Comparison of ENCODE assay signal across 3 cellular contexts in the genomic region with DNA sequence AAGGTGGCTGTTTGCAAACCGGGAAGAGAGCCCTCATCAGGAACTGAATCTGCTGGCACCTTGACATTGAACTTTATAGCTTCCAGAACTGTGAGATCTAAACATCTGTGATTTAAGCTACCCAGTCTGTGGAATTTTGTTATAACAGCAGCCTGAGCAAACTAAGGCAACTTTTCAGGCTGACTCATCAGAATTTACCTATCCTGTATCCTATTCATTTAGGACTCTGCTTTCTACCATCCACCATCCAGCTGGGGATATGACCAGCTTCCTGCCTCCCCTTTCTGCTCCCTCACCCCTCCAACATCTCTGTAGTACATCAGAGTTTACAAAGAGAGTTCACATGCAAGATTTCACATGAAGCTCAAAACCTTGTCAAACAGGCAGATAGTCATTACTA.
A peak's percentile ranks its signal among the peaks of the same experiment; 100 is the strongest.
TF ChIP-seq lines count a peak whose summit lies in the region.

No MANE protein-coding gene starts in this region.

TF ChIP-seq in A549, 52 proteins besides CTCF, POLR2A, EP300 and RAD21:
- peak; percentile 66 for TF ChIP-seq MAFK (IDR thresholded peaks at IDR 0.05; ENCODE audit: partially characterized antibody)
- TF ChIP-seq ZNF302 (CRISPR knock-in tag; IDR thresholded peaks at IDR 0.05) = no peak

TF ChIP-seq in GM23338, 12 proteins besides CTCF, POLR2A, EP300 and RAD21:
- TF ChIP-seq ZNF114 (CRISPR knock-in tag; IDR thresholded peaks at IDR 0.05) = no peak
- TF ChIP-seq NANOG (IDR thresholded peaks at IDR 0.05; ENCODE audit: borderline replicate concordance) = no peak
- no peak for TF ChIP-seq CREB1 (CRISPR knock-in tag; IDR thresholded peaks at IDR 0.05; ENCODE audit: low read depth)
- TF ChIP-seq POLR2AphosphoS5 (IDR thresholded peaks at IDR 0.05; ENCODE audit: low read depth) = no peak
- TF ChIP-seq, protein P1, sequence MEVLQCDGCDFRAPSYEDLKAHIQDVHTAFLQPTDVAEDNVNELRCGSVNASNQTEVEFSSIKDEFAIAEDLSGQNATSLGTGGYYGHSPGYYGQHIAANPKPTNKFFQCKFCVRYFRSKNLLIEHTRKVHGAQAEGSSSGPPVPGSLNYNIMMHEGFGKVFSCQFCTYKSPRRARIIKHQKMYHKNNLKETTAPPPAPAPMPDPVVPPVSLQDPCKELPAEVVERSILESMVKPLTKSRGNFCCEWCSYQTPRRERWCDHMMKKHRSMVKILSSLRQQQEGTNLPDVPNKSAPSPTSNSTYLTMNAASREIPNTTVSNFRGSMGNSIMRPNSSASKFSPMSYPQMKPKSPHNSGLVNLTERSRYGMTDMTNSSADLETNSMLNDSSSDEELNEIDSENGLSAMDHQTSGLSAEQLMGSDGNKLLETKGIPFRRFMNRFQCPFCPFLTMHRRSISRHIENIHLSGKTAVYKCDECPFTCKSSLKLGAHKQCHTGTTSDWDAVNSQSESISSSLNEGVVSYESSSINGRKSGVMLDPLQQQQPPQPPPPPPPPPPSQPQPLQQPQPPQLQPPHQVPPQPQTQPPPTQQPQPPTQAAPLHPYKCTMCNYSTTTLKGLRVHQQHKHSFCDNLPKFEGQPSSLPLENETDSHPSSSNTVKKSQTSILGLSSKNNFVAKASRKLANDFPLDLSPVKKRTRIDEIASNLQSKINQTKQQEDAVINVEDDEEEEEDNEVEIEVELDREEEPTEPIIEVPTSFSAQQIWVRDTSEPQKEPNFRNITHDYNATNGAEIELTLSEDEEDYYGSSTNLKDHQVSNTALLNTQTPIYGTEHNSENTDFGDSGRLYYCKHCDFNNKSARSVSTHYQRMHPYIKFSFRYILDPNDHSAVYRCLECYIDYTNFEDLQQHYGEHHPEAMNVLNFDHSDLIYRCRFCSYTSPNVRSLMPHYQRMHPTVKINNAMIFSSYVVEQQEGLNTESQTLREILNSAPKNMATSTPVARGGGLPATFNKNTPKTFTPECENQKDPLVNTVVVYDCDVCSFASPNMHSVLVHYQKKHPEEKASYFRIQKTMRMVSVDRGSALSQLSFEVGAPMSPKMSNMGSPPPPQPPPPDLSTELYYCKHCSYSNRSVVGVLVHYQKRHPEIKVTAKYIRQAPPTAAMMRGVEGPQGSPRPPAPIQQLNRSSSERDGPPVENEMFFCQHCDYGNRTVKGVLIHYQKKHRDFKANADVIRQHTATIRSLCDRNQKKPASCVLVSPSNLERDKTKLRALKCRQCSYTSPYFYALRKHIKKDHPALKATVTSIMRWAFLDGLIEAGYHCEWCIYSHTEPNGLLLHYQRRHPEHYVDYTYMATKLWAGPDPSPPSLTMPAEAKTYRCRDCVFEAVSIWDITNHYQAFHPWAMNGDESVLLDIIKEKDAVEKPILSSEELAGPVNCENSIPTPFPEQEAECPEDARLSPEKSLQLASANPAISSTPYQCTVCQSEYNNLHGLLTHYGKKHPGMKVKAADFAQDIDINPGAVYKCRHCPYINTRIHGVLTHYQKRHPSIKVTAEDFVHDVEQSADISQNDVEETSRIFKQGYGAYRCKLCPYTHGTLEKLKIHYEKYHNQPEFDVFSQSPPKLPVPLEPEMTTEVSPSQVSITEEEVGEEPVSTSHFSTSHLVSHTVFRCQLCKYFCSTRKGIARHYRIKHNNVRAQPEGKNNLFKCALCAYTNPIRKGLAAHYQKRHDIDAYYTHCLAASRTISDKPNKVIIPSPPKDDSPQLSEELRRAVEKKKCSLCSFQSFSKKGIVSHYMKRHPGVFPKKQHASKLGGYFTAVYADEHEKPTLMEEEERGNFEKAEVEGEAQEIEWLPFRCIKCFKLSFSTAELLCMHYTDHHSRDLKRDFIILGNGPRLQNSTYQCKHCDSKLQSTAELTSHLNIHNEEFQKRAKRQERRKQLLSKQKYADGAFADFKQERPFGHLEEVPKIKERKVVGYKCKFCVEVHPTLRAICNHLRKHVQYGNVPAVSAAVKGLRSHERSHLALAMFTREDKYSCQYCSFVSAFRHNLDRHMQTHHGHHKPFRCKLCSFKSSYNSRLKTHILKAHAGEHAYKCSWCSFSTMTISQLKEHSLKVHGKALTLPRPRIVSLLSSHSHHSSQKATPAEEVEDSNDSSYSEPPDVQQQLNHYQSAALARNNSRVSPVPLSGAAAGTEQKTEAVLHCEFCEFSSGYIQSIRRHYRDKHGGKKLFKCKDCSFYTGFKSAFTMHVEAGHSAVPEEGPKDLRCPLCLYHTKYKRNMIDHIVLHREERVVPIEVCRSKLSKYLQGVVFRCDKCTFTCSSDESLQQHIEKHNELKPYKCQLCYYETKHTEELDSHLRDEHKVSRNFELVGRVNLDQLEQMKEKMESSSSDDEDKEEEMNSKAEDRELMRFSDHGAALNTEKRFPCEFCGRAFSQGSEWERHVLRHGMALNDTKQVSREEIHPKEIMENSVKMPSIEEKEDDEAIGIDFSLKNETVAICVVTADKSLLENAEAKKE (CRISPR knock-in tag; IDR thresholded peaks at IDR 0.05) = no peak

TF ChIP-seq in H1, 55 proteins besides CTCF, POLR2A, EP300 and RAD21:
- no peak for TF ChIP-seq KDM1A (IDR thresholded peaks at IDR 0.05; ENCODE audit: borderline replicate concordance, low read length)
- 0 out of 2 replicates have a peak, but pooled peaks have one; percentile 15 for TF ChIP-seq MAFK (IDR thresholded peaks at IDR 0.05; ENCODE audit: low read depth, low read length)
- no peak for TF ChIP-seq ASH2L (IDR thresholded peaks at IDR 0.05; ENCODE audit: low read length)
TF ChIP-seq in H1: peak in this region for 1.
